In the genomic region with DNA sequence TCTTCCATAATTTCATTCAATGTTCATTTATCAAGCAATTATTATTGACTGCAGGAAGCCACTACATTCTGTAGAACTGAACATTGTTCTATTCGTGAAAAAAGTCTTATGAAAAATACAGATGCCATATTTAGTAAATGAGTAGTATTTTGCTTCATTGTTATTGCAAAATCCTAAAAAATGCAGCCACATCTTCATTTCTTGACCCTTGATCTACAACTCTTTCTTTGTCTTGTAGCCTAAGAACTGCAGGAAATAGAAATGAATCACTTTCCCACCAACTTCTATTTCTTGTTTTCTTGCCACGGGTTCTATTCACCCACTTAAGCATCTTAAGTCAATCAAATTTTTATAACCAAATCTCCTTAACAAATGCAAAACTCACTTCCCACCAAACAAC, we compare ENCODE assay signal across 1 cellular context.
TF ChIP-seq lines count a peak whose summit lies in the region.

No MANE protein-coding gene starts in this region.

TF ChIP-seq in SK-N-SH, 30 proteins besides CTCF, POLR2A, EP300 and RAD21 (continued from another document):
- no peak for TF ChIP-seq REST (IDR thresholded peaks at IDR 0.05; ENCODE audit: low read depth, low read length)
- no peak for TF ChIP-seq MEF2A (IDR thresholded peaks at IDR 0.05; ENCODE audit: borderline replicate concordance, low read depth)
- TF ChIP-seq, protein P1, sequence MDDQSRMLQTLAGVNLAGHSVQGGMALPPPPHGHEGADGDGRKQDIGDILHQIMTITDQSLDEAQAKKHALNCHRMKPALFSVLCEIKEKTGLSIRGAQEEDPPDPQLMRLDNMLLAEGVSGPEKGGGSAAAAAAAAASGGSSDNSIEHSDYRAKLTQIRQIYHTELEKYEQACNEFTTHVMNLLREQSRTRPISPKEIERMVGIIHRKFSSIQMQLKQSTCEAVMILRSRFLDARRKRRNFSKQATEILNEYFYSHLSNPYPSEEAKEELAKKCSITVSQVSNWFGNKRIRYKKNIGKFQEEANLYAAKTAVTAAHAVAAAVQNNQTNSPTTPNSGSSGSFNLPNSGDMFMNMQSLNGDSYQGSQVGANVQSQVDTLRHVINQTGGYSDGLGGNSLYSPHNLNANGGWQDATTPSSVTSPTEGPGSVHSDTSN (IDR thresholded peaks at IDR 0.05): no peak
- TF ChIP-seq USF1 (IDR thresholded peaks at IDR 0.05; ENCODE audit: borderline replicate concordance, low read depth): no peak
